16 cellular contexts compared by ENCODE assay signal in the genomic region with DNA sequence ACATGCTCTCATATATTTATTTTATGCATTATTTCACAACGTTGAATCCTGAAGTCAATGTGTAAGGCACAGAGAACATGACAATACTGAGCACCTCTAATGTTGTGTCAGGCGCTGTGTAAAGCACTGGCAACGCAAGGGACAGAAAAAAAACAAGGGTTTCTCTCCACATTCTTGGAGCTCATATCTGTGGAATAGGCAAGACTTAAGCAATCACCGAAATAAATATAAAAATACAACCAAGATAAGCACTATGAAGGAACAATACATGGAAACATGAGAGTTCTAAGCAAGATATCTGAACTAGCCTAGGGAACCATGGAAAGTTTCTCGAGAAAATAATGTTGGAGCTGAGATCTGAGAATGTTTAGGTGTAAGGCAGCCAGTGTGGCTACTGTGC. TPM values are rescaled to one million over a fixed set of nuclear protein-coding genes. Genes with fewer than 3 reads are reported as not detected.
DNase-seq lines count a peak whose midpoint lies in the region; ATAC-seq and TF ChIP-seq lines count a peak whose summit lies in the region.
"Had no signal": no experiment of that assay in that cellular context is flagged by ENCODE, and none has a peak within 500 bp of the region (broad histone marks: within the 10 kb centered on the region; RNA-seq: fewer than 3 reads in every experiment).

No MANE protein-coding gene starts in this region.

- H3K9me3 ChIP-seq in right atrium auricular region (no peaks in the 10 kb centered on the region), ascending aorta (no peaks in the 10 kb centered on the region)
- H3K9me3 ChIP-seq: BLaER1, HAP-1 had no signal

- POLR2A ChIA-PET in activated CD4-positive, alpha-beta memory T cell treated with anti-CD3 and anti-CD28 coated beads, Interleukin-2, amount 10 ng/mL, durations not matched to agents 7 days and 5 days (lab: Charles Lee), result interaction anchor here (1.0 kb wide), 1 partner anchor 15 kb away, joined by 3 read pairs; no protein-coding TSS in a partner anchor

- H3K4me3 Mint-ChIP-seq in osteocyte (ENCODE audit: unreplicated experiment) (no peak overlapping the region), nephron progenitor cell (no peak overlapping the region)
- H3K4me3 Mint-ChIP-seq in activated CD4-positive, alpha-beta memory T cell treated with anti-CD3 and anti-CD28 coated beads, Interleukin-2, amount 10 ng/mL, durations not matched to agents 7 days and 5 days, result no peak overlapping the region
- H3K4me3 Mint-ChIP-seq: CD4-positive, alpha-beta memory T cell had no signal

- H3K4me1 ChIP-seq in right atrium auricular region (peaks cover 0 to 31% of the 10 kb centered on the region in 2 donors), ascending aorta (peaks cover 0 to 11% of the 10 kb centered on the region in 2 donors)
- H3K4me1 ChIP-seq: BLaER1 had no signal

- H3K27ac Mint-ChIP-seq in osteocyte (ENCODE audit: unreplicated experiment) (peak overlapping the region; percentile 82), nephron progenitor cell (no peak overlapping the region)
- H3K27ac Mint-ChIP-seq in activated CD4-positive, alpha-beta memory T cell treated with anti-CD3 and anti-CD28 coated beads, Interleukin-2, amount 10 ng/mL, durations not matched to agents 7 days and 5 days, result no peak overlapping the region
- H3K27ac Mint-ChIP-seq: CD4-positive, alpha-beta memory T cell had no signal

- H3K27ac ChIP-seq in right atrium auricular region (peak overlapping the region; percentile 13 to 17), ascending aorta (peak overlapping the region; percentile 20 to 45)
- H3K27ac ChIP-seq: BLaER1, KMS-11 had no signal

- DNase-seq in right atrium auricular region (ENCODE audit: low spot score), result no peak
- no peak for DNase-seq in left cardiac atrium
- DNase-seq in ascending aorta (ENCODE audit: low spot score in 2 of 2), result no peak
- no peak for DNase-seq in osteocyte (ENCODE audit: extremely low spot score, unreplicated experiment)
- no peak for DNase-seq in activated CD4-positive, alpha-beta memory T cell treated with anti-CD3 and anti-CD28 coated beads, Interleukin-2, amount 10 ng/mL, durations not matched to agents 7 days and 5 days
- DNase-seq in nephron progenitor cell, result no peak
- DNase-seq: Calu3; CD4-positive, alpha-beta memory T cell; NCI-H1417; NCI-H187; NCI-H2227 treated with DMSO at 0.1 percent for 48 hours; NCI-H510A treated with DMSO at 0.1 percent for 48 hours had no signal

- intact Hi-C loops in left cardiac atrium (cut with DNase I), result loop anchor here in 1 of 2 donors (5.0 to 10.0 kb wide), 2 partner anchors 53 to 200 kb away; no protein-coding TSS in a partner anchor
- intact Hi-C loops in ascending aorta (cut with DNase I), result no loop called here

- no peak overlapping the region for H3K4me3 ChIP-seq in right atrium auricular region
- no peak overlapping the region for H3K4me3 ChIP-seq in ascending aorta
- H3K4me3 ChIP-seq: BLaER1, HAP-1 had no signal

- CTCF ChIA-PET in activated CD4-positive, alpha-beta memory T cell treated with anti-CD3 and anti-CD28 coated beads, Interleukin-2, amount 10 ng/mL, durations not matched to agents 7 days and 5 days (lab: Charles Lee), result no interaction called here

- no peaks in the 10 kb centered on the region for H3K27me3 ChIP-seq in right atrium auricular region
- no peaks in the 10 kb centered on the region for H3K27me3 ChIP-seq in ascending aorta
- H3K27me3 ChIP-seq: BLaER1 had no signal

- peaks cover 24% of the 10 kb centered on the region for H3K4me1 Mint-ChIP-seq in osteocyte (ENCODE audit: unreplicated experiment)
- H3K4me1 Mint-ChIP-seq in activated CD4-positive, alpha-beta memory T cell treated with anti-CD3 and anti-CD28 coated beads, Interleukin-2, amount 10 ng/mL, durations not matched to agents 7 days and 5 days, result no peaks in the 10 kb centered on the region
- no peaks in the 10 kb centered on the region for H3K4me1 Mint-ChIP-seq in nephron progenitor cell
- H3K4me1 Mint-ChIP-seq: CD4-positive, alpha-beta memory T cell had no signal

- no peak for ATAC-seq in left cardiac atrium
- no peak for ATAC-seq in GM18867 (IDR thresholded peaks at IDR 0.05; ENCODE audit: unreplicated experiment)

- TF ChIP-seq CTCF in right atrium auricular region (IDR thresholded peaks at IDR 0.05) (no peak), ascending aorta (IDR thresholded peaks at IDR 0.05) (no peak), osteocyte (IDR thresholded peaks at IDR 0.05) (no peak), nephron progenitor cell (IDR thresholded peaks at IDR 0.05) (no peak)

- H3K36me3 Mint-ChIP-seq in osteocyte (ENCODE audit: unreplicated experiment), result peaks cover 33% of the 10 kb centered on the region
- no peaks in the 10 kb centered on the region for H3K36me3 Mint-ChIP-seq in activated CD4-positive, alpha-beta memory T cell treated with anti-CD3 and anti-CD28 coated beads, Interleukin-2, amount 10 ng/mL, durations not matched to agents 7 days and 5 days (ENCODE audit: low read depth)
- peaks cover 15% of the 10 kb centered on the region for H3K36me3 Mint-ChIP-seq in nephron progenitor cell (ENCODE audit: low read depth)
- H3K36me3 Mint-ChIP-seq: CD4-positive, alpha-beta memory T cell had no signal

- H3K36me3 ChIP-seq in right atrium auricular region, result peaks cover 37% of the 10 kb centered on the region
- H3K36me3 ChIP-seq in ascending aorta, result peaks cover 5 to 37% of the 10 kb centered on the region in 2 donors
- H3K36me3 ChIP-seq: HAP-1 had no signal

- H3K27me3 Mint-ChIP-seq in osteocyte (ENCODE audit: unreplicated experiment) (no peaks in the 10 kb centered on the region), nephron progenitor cell (ENCODE audit: low read depth, poor library complexity) (no peaks in the 10 kb centered on the region)
- H3K27me3 Mint-ChIP-seq in activated CD4-positive, alpha-beta memory T cell treated with anti-CD3 and anti-CD28 coated beads, Interleukin-2, amount 10 ng/mL, durations not matched to agents 7 days and 5 days, result peaks cover 4% of the 10 kb centered on the region
- H3K27me3 Mint-ChIP-seq: CD4-positive, alpha-beta memory T cell had no signal

- H3K9me3 Mint-ChIP-seq in osteocyte (ENCODE audit: unreplicated experiment) (no peaks in the 10 kb centered on the region), nephron progenitor cell (no peaks in the 10 kb centered on the region)
- no peaks in the 10 kb centered on the region for H3K9me3 Mint-ChIP-seq in activated CD4-positive, alpha-beta memory T cell treated with anti-CD3 and anti-CD28 coated beads, Interleukin-2, amount 10 ng/mL, durations not matched to agents 7 days and 5 days
- H3K9me3 Mint-ChIP-seq: CD4-positive, alpha-beta memory T cell had no signal

RNA-seq across cellular contexts. Expression of a gene that starts 1.7 kb away (rescaled TPM):
- total RNA-seq in right atrium auricular region (100 to 1,000 TPM; 257 to 285 TPM), left cardiac atrium (100 to 1,000 TPM; 190 to 213 TPM), ascending aorta (223 TPM), osteocyte (240 and 243 TPM in 2 replicates)
- total RNA-seq in activated CD4-positive, alpha-beta memory T cell treated with anti-CD3 and anti-CD28 coated beads, Interleukin-2, amount 10 ng/mL, durations not matched to agents 7 days and 5 days, result 1 to 10 TPM; 5.4 to 5.5 TPM

Comparison
In these comparisons a context has a peak if more than half of its experiments do, and no peak if none do; other contexts are left out.
1. RNA of a gene that starts 1.7 kb away (total RNA-seq): 257 to 285 TPM in right atrium auricular region, 240 to 243 TPM in osteocyte, 223 TPM in ascending aorta (single experiment) and 190 to 213 TPM in left cardiac atrium; 5.4 to 5.5 TPM in activated CD4-positive, alpha-beta memory T cell treated with anti-CD3 and anti-CD28 coated beads, Interleukin-2, amount 10 ng/mL, durations not matched to agents 7 days and 5 days; every median in the first group is over 10 times any median in the second.